9 cellular contexts compared by ENCODE assay signal in genomic region chr5:178163772-178164735, GRCh38. TPM values are rescaled to one million over a fixed set of nuclear protein-coding genes. Genes with fewer than 3 reads are reported as not detected.
A peak's percentile ranks its signal among the peaks of the same experiment; 100 is the strongest.
DNase-seq lines count a peak whose midpoint lies in the region.
"Had no signal": no experiment of that assay in that cellular context is flagged by ENCODE, and none has a peak within 500 bp of the region (broad histone marks: within the 10 kb centered on the region; RNA-seq: fewer than 3 reads in every experiment).

No MANE protein-coding gene starts in this region.

- no peaks in the 10 kb centered on the region for H3K27me3 ChIP-seq in neuron (ENCODE audit: insufficient read depth, low read length)
- peaks cover 23 to 28% of the 10 kb centered on the region in 2 donors for H3K27me3 ChIP-seq in stomach smooth muscle (ENCODE audit: control insufficient read depth in 1 of 2, insufficient read depth in 2 of 2, low read length in 2 of 2)

- peak overlapping the region in 1 of 2 donors; percentile 29 for H3K9ac ChIP-seq in stomach smooth muscle (ENCODE audit: low read length in 2 of 2)

- no peaks in the 10 kb centered on the region for H3K9me3 ChIP-seq in neuron (ENCODE audit: low read length)
- H3K9me3 ChIP-seq in stomach smooth muscle (ENCODE audit: control insufficient read depth in 2 of 2, low read length in 2 of 2), result no peaks in the 10 kb centered on the region

- H3K4me3 ChIP-seq in neuron (ENCODE audit: low read length), result peak overlapping the region; percentile 26
- peak overlapping the region; percentile 12 to 69 for H3K4me3 ChIP-seq in stomach smooth muscle (ENCODE audit: low read length in 2 of 2)

- peaks cover 5% of the 10 kb centered on the region for H3K4me1 ChIP-seq in neuron (ENCODE audit: insufficient read depth, low read length)
- peaks cover 5% of the 10 kb centered on the region for H3K4me1 ChIP-seq in stomach smooth muscle (ENCODE audit: control insufficient read depth, insufficient read depth, low read length)

- DNase-seq in EL, result peak; percentile 71
- peak; percentile 59 for DNase-seq in GOT3 (lab: John Stamatoyannopoulos, UW)
- DNase-seq in M059J (ENCODE audit: low read depth), result peak; percentile 68
- DNase-seq in RPMI8226, result peak; percentile 87
- peak; percentile 86 to 94 for DNase-seq in activated T-helper 1 cell treated with anti-CD3 and anti-CD28 coated beads, Interleukin-2, amount 50 U/mL, for 16 hours (ENCODE audit: low read depth in 1 of 2, low spot score in 1 of 2)
- peak; percentile 43 for DNase-seq in fibroblast of the conjunctiva (ENCODE audit: low read depth)

- H3K36me3 ChIP-seq in neuron (ENCODE audit: insufficient read depth, low read length), result no peaks in the 10 kb centered on the region
- H3K36me3 ChIP-seq in stomach smooth muscle (ENCODE audit: control insufficient read depth in 2 of 2, insufficient read depth in 2 of 2, low read length in 2 of 2), result no peaks in the 10 kb centered on the region

- H3K27ac ChIP-seq in stomach smooth muscle (ENCODE audit: low read length), result no peak overlapping the region

- peak overlapping the region; percentile 71 for H2AFZ ChIP-seq in neuron (ENCODE audit: low read depth, low read length)

RNA-seq across cellular contexts. Expression of gene NHP2, which starts 10.4 kb away (rescaled TPM):
- total RNA-seq in M059J (2014; rRNA removed; shearing (Covaris generic)), result 188 and 233 TPM in 2 replicates

RNA-seq across cellular contexts. Expression of gene GMCL2, which starts 23.1 kb away (rescaled TPM):
- total RNA-seq in M059J (2014; rRNA removed; shearing (Covaris generic)), result not detected in 2 replicates
- total RNA-seq: pulmonary artery endothelial cell had no signal

RNA-seq across cellular contexts. Expression of gene RMND5B, which starts 33.2 kb away (rescaled TPM):
- total RNA-seq in M059J (2014; rRNA removed; shearing (Covaris generic)), result 15.8 and 17.6 TPM in 2 replicates

RNA-seq across cellular contexts. Expression of gene HNRNPAB, which starts 40.3 kb away (rescaled TPM):
- total RNA-seq in M059J (2014; rRNA removed; shearing (Covaris generic)), result 85.0 and 137 TPM in 2 replicates

RNA-seq across cellular contexts. Expression of gene N4BP3, which starts 50.7 kb away (rescaled TPM):
- 0.05 TPM in 1 of 2 replicates, not detected in the other for total RNA-seq in M059J (2014; rRNA removed; shearing (Covaris generic))
